8 cellular contexts compared by ENCODE assay signal in genomic region chr16:18789850-18790706, GRCh38. TPM values are rescaled to one million over a fixed set of nuclear protein-coding genes. Genes with fewer than 3 reads are reported as not detected.
DNase-seq lines count a peak whose midpoint lies in the region; ATAC-seq and TF ChIP-seq lines count a peak whose summit lies in the region.

TSS of gene RPS15A (minus strand) at chr16:18790334. CDS start at chr16:18789113, 1,221 bp downstream.

- in situ Hi-C loops in GM13976 (cut with MboI; ENCODE audit: low sequenced_read_pairs, unreplicated experiment): no loop called here

- DNase-seq in GM13976 (ENCODE audit: low spot score) (peak; percentile 97), NCI-H146 treated with DMSO at 0.1 percent for 48 hours (lab: John Stamatoyannopoulos, UW; ENCODE audit: unreplicated experiment) (peak; percentile 95), amniotic epithelial cell (ENCODE audit: low read depth) (peak; percentile 98), heart right ventricle (peak; percentile 88 to 97), posterior vena cava (ENCODE audit: low spot score) (peak; percentile 97), upper lobe of right lung (peak; percentile 94)

- H3K9me3 ChIP-seq in heart right ventricle: no peaks in the 10 kb centered on the region
- H3K9me3 ChIP-seq in upper lobe of right lung: no peaks in the 10 kb centered on the region

- 3% methylated on average over 60 of the region's 60 CpGs for WGBS in heart right ventricle, 2 donors

- ATAC-seq in HG02870 (IDR thresholded peaks at IDR 0.05; ENCODE audit: unreplicated experiment): peak; percentile 77
- peak; percentile 98 to 100 (median 100) for ATAC-seq in heart right ventricle
- peak; percentile 99 for ATAC-seq in upper lobe of right lung

- H3K4me1 ChIP-seq in heart right ventricle (peaks cover 0 to 47% (median 41%) of the 10 kb centered on the region in 9 donors), upper lobe of right lung (peaks cover 47% of the 10 kb centered on the region)

- H3K27me3 ChIP-seq in heart right ventricle (no peaks in the 10 kb centered on the region), upper lobe of right lung (no peaks in the 10 kb centered on the region)

- TF ChIP-seq CTCF in GM13976 (IDR thresholded peaks at IDR 0.05; ENCODE audit: borderline replicate concordance, control extremely low read depth, extremely low read depth, insufficient read depth, missing control alignments): no peak
- TF ChIP-seq CTCF in heart right ventricle (IDR thresholded peaks at IDR 0.05): peak in 1 of 9 donors; percentile 6
- TF ChIP-seq CTCF in upper lobe of right lung (IDR thresholded peaks at IDR 0.05): no peak

- intact Hi-C loops in T-helper 1 cell treated with Interleukin-12 subunit alpha and Interleukin-12 subunit beta and Interleukin-4 antibody, amounts not matched to agents 30 ng/mL and 1 ng/mL, for 36 hours (cut with micrococcal nuclease): loop anchor here (1.0 kb wide), 4 partner anchors 11 to 277 kb away; partner anchors contain the start of genes ARL6IP1, COQ7 and SMG1
- intact Hi-C loops in heart right ventricle (cut with DNase I) (loop anchor here in 1 of 10 donors (10.0 kb wide), 1 partner anchor 275 kb away; the partner anchor contains the start of gene COQ7), posterior vena cava (cut with DNase I) (no loop called here), upper lobe of right lung (cut with DNase I) (no loop called here)

- peak within 1 kb of the TSS in 9 of 10 donors; percentile 73 to 91 (median 84) for H3K27ac ChIP-seq in heart right ventricle
- H3K27ac ChIP-seq in upper lobe of right lung: peak within 1 kb of the TSS; percentile 83

- H3K36me3 ChIP-seq in heart right ventricle (peaks cover 0 to 79% (median 59%) of the 10 kb centered on the region in 9 donors), upper lobe of right lung (peaks cover 68% of the 10 kb centered on the region)

- peak within 1 kb of the TSS; percentile 73 to 97 (median 88) for H3K4me3 ChIP-seq in heart right ventricle
- peak within 1 kb of the TSS; percentile 81 for H3K4me3 ChIP-seq in upper lobe of right lung

RNA-seq across cellular contexts. Expression of gene RPS15A, which starts in this region (rescaled TPM):
- total RNA-seq in T-helper 1 cell treated with Interleukin-12 subunit alpha and Interleukin-12 subunit beta and Interleukin-4 antibody, amounts not matched to agents 30 ng/mL and 1 ng/mL, for 36 hours: 1,857 and 1,866 TPM in 2 replicates
- total RNA-seq in heart right ventricle (100 to 1,000 TPM; 613 to 968 (median 724) TPM), posterior vena cava (1,000 to 10,000 TPM; 1,309 to 1,350 TPM), upper lobe of right lung (983 TPM)
- polyA plus RNA-seq in heart right ventricle: 1,000 to 10,000 TPM; 1,020 to 3,398 TPM

Comparison
In these comparisons a context has a peak if more than half of its experiments do, and no peak if none do; other contexts are left out.
1. Peak in every context shown above with its lines: DNase-seq, ATAC-seq, H3K4me3 ChIP-seq and H3K27ac ChIP-seq.